In the genomic region with DNA sequence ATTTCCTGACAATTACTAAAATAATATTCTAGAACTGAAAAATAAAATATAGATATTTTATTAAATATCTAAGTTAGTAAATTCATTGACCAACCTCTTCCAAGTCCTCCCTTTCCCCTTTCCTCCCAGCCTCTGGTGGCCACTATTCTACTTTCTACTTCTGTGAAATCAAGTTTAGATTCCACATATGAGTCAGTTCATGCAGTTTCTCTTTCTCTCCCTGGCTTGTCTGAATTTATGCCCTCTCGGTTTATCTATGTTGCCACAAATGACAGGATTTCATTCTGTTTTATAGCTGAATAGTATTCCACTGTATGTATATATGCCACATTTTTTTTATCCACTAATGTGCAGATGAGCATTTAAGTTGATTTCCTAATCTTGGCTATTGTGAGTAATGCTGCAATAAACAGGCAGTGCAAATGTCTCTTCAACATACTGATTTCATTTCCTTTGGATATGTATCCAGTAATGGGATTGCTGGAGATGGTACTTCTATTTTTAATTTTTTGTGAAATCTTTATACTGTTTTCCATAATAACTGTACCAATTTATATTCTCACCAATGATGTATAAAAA, we compare ENCODE assay signal across 9 cellular contexts.
DNase-seq lines count a peak whose midpoint lies in the region; ATAC-seq and TF ChIP-seq lines count a peak whose summit lies in the region.
"Had no signal": no experiment of that assay in that cellular context is flagged by ENCODE, and none has a peak within 500 bp of the region (broad histone marks: within the 10 kb centered on the region; RNA-seq: fewer than 3 reads in every experiment).

No MANE protein-coding gene starts in this region.

- DNase-seq in fibroblast of peridontal ligament (ENCODE audit: extremely low read depth), result peak; percentile 68
- no peak for DNase-seq in HEK293T (ENCODE audit: extremely low spot score)
- DNase-seq in AG08396 (ENCODE audit: low spot score), result no peak
- no peak for DNase-seq in activated gamma-delta T cell (lab: John Stamatoyannopoulos, UW)
- DNase-seq: transverse colon had no signal

- peak; percentile 96 for ATAC-seq in GM18519 (IDR thresholded peaks at IDR 0.05; ENCODE audit: low FRiP score, unreplicated experiment)
- ATAC-seq in GM21526 (IDR thresholded peaks at IDR 0.05; ENCODE audit: low FRiP score, unreplicated experiment), result peak; percentile 93
- peak; percentile 92 for ATAC-seq in HG03196 (IDR thresholded peaks at IDR 0.05; ENCODE audit: unreplicated experiment)
- ATAC-seq in SK-N-SH treated with all-trans-retinoic acid at 6 μM for 48 hours, result no peak

- CTCF ChIA-PET in HEK293T (lab: Yijun Ruan, JAX), result no interaction called here

- POLR2A ChIA-PET in HEK293T (lab: Yijun Ruan, JAX), result no interaction called here

TF ChIP-seq in HEK293T, 16 proteins besides CTCF, POLR2A, EP300 and RAD21:
- TF ChIP-seq SP1 (IDR thresholded peaks at IDR 0.05), result no peak
- no peak for TF ChIP-seq ZNF384 (IDR thresholded peaks at IDR 0.05)
- TF ChIP-seq L3MBTL2 (conservative IDR thresholded peaks at IDR 0.05), result no peak
- TF ChIP-seq FOXK2 (IDR thresholded peaks at IDR 0.05), result no peak
- TF ChIP-seq LEF1 (IDR thresholded peaks at IDR 0.05; ENCODE audit: borderline replicate concordance), result no peak
- no peak for TF ChIP-seq BHLHE40 (IDR thresholded peaks at IDR 0.05; ENCODE audit: borderline replicate concordance)
- no peak for TF ChIP-seq CTBP1 (IDR thresholded peaks at IDR 0.05; ENCODE audit: borderline replicate concordance)
- TF ChIP-seq FOXM1 (IDR thresholded peaks at IDR 0.05; ENCODE audit: borderline replicate concordance), result no peak
- TF ChIP-seq, protein P1, sequence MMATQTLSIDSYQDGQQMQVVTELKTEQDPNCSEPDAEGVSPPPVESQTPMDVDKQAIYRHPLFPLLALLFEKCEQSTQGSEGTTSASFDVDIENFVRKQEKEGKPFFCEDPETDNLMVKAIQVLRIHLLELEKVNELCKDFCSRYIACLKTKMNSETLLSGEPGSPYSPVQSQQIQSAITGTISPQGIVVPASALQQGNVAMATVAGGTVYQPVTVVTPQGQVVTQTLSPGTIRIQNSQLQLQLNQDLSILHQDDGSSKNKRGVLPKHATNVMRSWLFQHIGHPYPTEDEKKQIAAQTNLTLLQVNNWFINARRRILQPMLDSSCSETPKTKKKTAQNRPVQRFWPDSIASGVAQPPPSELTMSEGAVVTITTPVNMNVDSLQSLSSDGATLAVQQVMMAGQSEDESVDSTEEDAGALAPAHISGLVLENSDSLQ (IDR thresholded peaks at IDR 0.05), result no peak
- no peak for TF ChIP-seq FOXA1 (IDR thresholded peaks at IDR 0.05)
- no peak for TF ChIP-seq SUZ12 (IDR thresholded peaks at IDR 0.05)
- TF ChIP-seq TARDBP (IDR thresholded peaks at IDR 0.05), result no peak
- no peak for TF ChIP-seq NFRKB (IDR thresholded peaks at IDR 0.05)
- TF ChIP-seq ELF4 (IDR thresholded peaks at IDR 0.05), result no peak
- TF ChIP-seq HDGF (IDR thresholded peaks at IDR 0.05; ENCODE audit: borderline replicate concordance), result no peak

TF ChIP-seq in SK-N-SH treated with all-trans-retinoic acid at 6 μM for 48 hours, 23 proteins besides CTCF, POLR2A, EP300 and RAD21:
- TF ChIP-seq PPARA (CRISPR knock-in tag; IDR thresholded peaks at IDR 0.05; ENCODE audit: borderline replicate concordance) (no peak), POU6F1 (CRISPR knock-in tag; IDR thresholded peaks at IDR 0.05; ENCODE audit: borderline replicate concordance, low read depth) (no peak), ESRRG (CRISPR knock-in tag; IDR thresholded peaks at IDR 0.05) (no peak), OSR1 (CRISPR knock-in tag; IDR thresholded peaks at IDR 0.05) (no peak), PATZ1 (CRISPR knock-in tag; IDR thresholded peaks at IDR 0.05; ENCODE audit: borderline replicate concordance) (no peak), TSHZ2 (CRISPR knock-in tag; IDR thresholded peaks at IDR 0.05) (no peak), ZFP3 (CRISPR knock-in tag; IDR thresholded peaks at IDR 0.05) (no peak), BACH2 (CRISPR knock-in tag; IDR thresholded peaks at IDR 0.05; ENCODE audit: borderline replicate concordance) (no peak), TCF4 (CRISPR knock-in tag; IDR thresholded peaks at IDR 0.05; ENCODE audit: borderline replicate concordance) (no peak), CREB5 (CRISPR knock-in tag; IDR thresholded peaks at IDR 0.05; ENCODE audit: low read depth) (no peak), ARNTL (CRISPR knock-in tag; IDR thresholded peaks at IDR 0.05; ENCODE audit: borderline replicate concordance, low read depth) (no peak)
